15 cellular contexts compared by ENCODE assay signal in the genomic region with DNA sequence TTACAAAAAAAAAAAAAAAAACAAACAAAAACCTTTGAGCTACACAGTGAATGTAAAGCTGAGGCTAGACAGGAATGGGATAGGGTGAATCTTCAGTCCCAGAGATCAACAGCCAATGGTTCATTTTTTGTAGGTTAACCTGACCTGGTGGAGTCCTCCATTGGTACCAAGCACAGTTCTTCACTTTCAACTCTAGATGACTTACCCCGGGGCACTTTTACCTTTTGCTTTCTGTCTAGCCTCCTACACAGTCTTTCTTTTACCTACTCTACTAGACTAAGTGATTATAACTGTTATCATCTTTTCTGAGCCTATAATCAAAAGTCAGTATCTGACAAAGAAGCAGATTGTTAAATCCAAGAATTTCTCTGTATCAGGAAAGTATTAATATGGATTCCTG. TPM values are rescaled to one million over a fixed set of nuclear protein-coding genes. Genes with fewer than 3 reads are reported as not detected.
DNase-seq lines count a peak whose midpoint lies in the region; ATAC-seq and TF ChIP-seq lines count a peak whose summit lies in the region.
"Had no signal": no experiment of that assay in that cellular context is flagged by ENCODE, and none has a peak within 500 bp of the region (broad histone marks: within the 10 kb centered on the region; RNA-seq: fewer than 3 reads in every experiment).

No MANE protein-coding gene starts in this region.

- TF ChIP-seq POLR2A in spleen (IDR thresholded peaks at IDR 0.05): no peak
- TF ChIP-seq POLR2A in esophagus squamous epithelium (IDR thresholded peaks at IDR 0.05): no peak

- H2AFZ ChIP-seq in hepatocyte: no peak overlapping the region

- H3K36me3 ChIP-seq in Panc1 (ENCODE audit: control insufficient read depth, insufficient read depth, low read length) (no peaks in the 10 kb centered on the region), brain microvascular endothelial cell (replicated peaks) (no peaks in the 10 kb centered on the region), spleen (peaks cover 0 to 16% (median 1%) of the 10 kb centered on the region in 6 donors), esophagus squamous epithelium (no peaks in the 10 kb centered on the region), hepatocyte (replicated peaks; ENCODE audit: insufficient read depth, low read depth) (no peaks in the 10 kb centered on the region)
- H3K36me3 ChIP-seq: thoracic aorta, WERI-Rb-1 had no signal

- H3K27me3 ChIP-seq in Panc1 (ENCODE audit: control insufficient read depth, insufficient read depth, low read length) (no peaks in the 10 kb centered on the region), brain microvascular endothelial cell (replicated peaks) (no peaks in the 10 kb centered on the region), spleen (replicated peaks in 1 of 7) (peaks cover 0 to 6% (median 0%) of the 10 kb centered on the region in 7 donors), esophagus squamous epithelium (peaks cover 0 to 72% (median 17%) of the 10 kb centered on the region in 4 donors), hepatocyte (peaks cover 8% of the 10 kb centered on the region)

- 63 to 74% (median 71%) methylated on average over 1 of the region's 1 CpG for WGBS in spleen, 5 donors
- WGBS in esophagus squamous epithelium, 2 donors: 54 to 86% methylated on average over 1 of the region's 1 CpG
- WGBS in hepatocyte (ENCODE audit: low lambda C conversion rate, missing lambda C conversion rate): 92% methylated on average over 1 of the region's 1 CpG

- peaks cover 64% of the 10 kb centered on the region for H3K4me1 Mint-ChIP-seq in activated T-cell treated with anti-CD3 and anti-CD28 coated beads, Interleukin-2, amount 50 U/mL, for 4 hours (ENCODE audit: low read depth)

- H3K4me1 ChIP-seq in Panc1 (ENCODE audit: control insufficient read depth, insufficient read depth, low read length) (0 out of 2 replicates have a peak, but pooled peaks cover 3% of the 10 kb centered on the region), spleen (peaks cover 19 to 77% (median 57%) of the 10 kb centered on the region in 6 donors), esophagus squamous epithelium (peaks cover 0 to 53% (median 7%) of the 10 kb centered on the region in 3 donors), hepatocyte (ENCODE audit: insufficient read depth) (no peaks in the 10 kb centered on the region)

- no peaks in the 10 kb centered on the region for H3K9me2 ChIP-seq in hepatocyte (replicated peaks; ENCODE audit: insufficient read depth)

- H3K4me3 Mint-ChIP-seq in activated T-cell treated with anti-CD3 and anti-CD28 coated beads, Interleukin-2, amount 50 U/mL, for 4 hours: peak overlapping the region; percentile 74
- H3K4me3 Mint-ChIP-seq: endodermal cell had no signal

- peak overlapping the region; percentile 3 to 63; a peak in 2 of 4 replicates for H3K4me3 ChIP-seq in Panc1 (ENCODE audit: low read depth in 2 of 2, low read length in 2 of 2)
- peak overlapping the region; percentile 18 for H3K4me3 ChIP-seq in brain microvascular endothelial cell (ENCODE audit: low read depth, low read length)
- H3K4me3 ChIP-seq in spleen: peak overlapping the region in 5 of 8 donors; percentile 17 to 71 (median 60)
- peak overlapping the region in 1 of 4 donors; percentile 24 for H3K4me3 ChIP-seq in esophagus squamous epithelium
- H3K4me3 ChIP-seq in hepatocyte: no peak overlapping the region

- H3K9me3 ChIP-seq in Panc1 (ENCODE audit: control insufficient read depth, insufficient read depth, low read depth, low read length) (peaks cover 6% of the 10 kb centered on the region; the same call in 1 of the 2 replicates), spleen (peaks cover 0 to 9% (median 0%) of the 10 kb centered on the region in 8 donors), esophagus squamous epithelium (peaks cover 0 to 7% (median 0%) of the 10 kb centered on the region in 3 donors), hepatocyte (ENCODE audit: low read depth) (peaks cover 5% of the 10 kb centered on the region)
- H3K9me3 ChIP-seq: thoracic aorta had no signal

- peaks cover 8% of the 10 kb centered on the region for H3K36me3 Mint-ChIP-seq in activated T-cell treated with anti-CD3 and anti-CD28 coated beads, Interleukin-2, amount 50 U/mL, for 4 hours (ENCODE audit: insufficient read depth)
- H3K36me3 Mint-ChIP-seq: brain had no signal

- in situ Hi-C loops in Panc1 (cut with HindIII; ENCODE audit: low pct_unique_long_range_greater_than_20kb, low sequenced_read_pairs): no loop called here
- in situ Hi-C loops in brain microvascular endothelial cell (cut with HindIII; ENCODE audit: low pct_ligation_motif_present, low sequenced_read_pairs): no loop called here

- no peaks in the 10 kb centered on the region for H4K20me1 ChIP-seq in hepatocyte (ENCODE audit: insufficient read depth, poor library complexity, severe bottlenecking)

- DNase-seq in activated T-cell treated with anti-CD3 and anti-CD28 coated beads, Interleukin-2, amount 50 U/mL, for 4 hours: no peak
- no peak for DNase-seq in activated T-cell treated with anti-CD3 and anti-CD28 coated beads, Interleukin-2, amount 50 U/mL, for 48 hours
- DNase-seq in Panc1 (ENCODE audit: low read depth, low spot score): no peak
- DNase-seq in brain microvascular endothelial cell: no peak
- no peak for DNase-seq in spleen
- DNase-seq in esophagus squamous epithelium (lab: John Stamatoyannopoulos, UW): no peak
- no peak for DNase-seq in GM03348 (ENCODE audit: low spot score)
- no peak for DNase-seq in hepatocyte (ENCODE audit: low spot score)
- DNase-seq: endodermal cell, NCI-H187, NCI-H510A, WERI-Rb-1 had no signal

- CTCF ChIA-PET in Panc1 (lab: Charles Lee): interaction anchor here (0.6 kb wide), 2 partner anchors 47 to 567 kb away, joined by 5 to 9 read pairs; no protein-coding TSS in a partner anchor

- intact Hi-C loops in Panc1 (cut with micrococcal nuclease; ENCODE audit: unreplicated experiment): no loop called here
- intact Hi-C loops in spleen (cut with DNase I; ENCODE audit: low total_unique reads): loop anchor here (5.0 kb wide), 1 partner anchor 37 kb away; no protein-coding TSS in a partner anchor
- intact Hi-C loops in esophagus squamous epithelium (cut with DNase I): no loop called here

- BruUV-seq in Panc1 (replicated peaks; lab: Mats Ljungman, UMichigan): no TSS peak

- POLR2A ChIA-PET in Panc1 (lab: Charles Lee): interaction anchor here (0.6 kb wide), 1 partner anchor 8 kb away, joined by 9 read pairs; no protein-coding TSS in a partner anchor

- ATAC-seq in activated T-cell treated with anti-CD3 and anti-CD28 coated beads, Interleukin-2, amount 50 U/mL, for 4 hours: peak; percentile 24 to 36
- ATAC-seq in Panc1: no peak

- H3K9me3 Mint-ChIP-seq in activated T-cell treated with anti-CD3 and anti-CD28 coated beads, Interleukin-2, amount 50 U/mL, for 4 hours: no peaks in the 10 kb centered on the region

- H3K79me2 ChIP-seq in hepatocyte: no peaks in the 10 kb centered on the region

- no peak overlapping the region for H3K4me2 ChIP-seq in hepatocyte

- no peaks in the 10 kb centered on the region for H3K27me3 Mint-ChIP-seq in activated T-cell treated with anti-CD3 and anti-CD28 coated beads, Interleukin-2, amount 50 U/mL, for 4 hours (ENCODE audit: low read depth)

- H3K27ac ChIP-seq in Panc1 (ENCODE audit: low read length) (peak overlapping the region; percentile 62), brain microvascular endothelial cell (no peak overlapping the region), spleen (peak overlapping the region in 6 of 8 donors; percentile 98 to 100 (median 100)), esophagus squamous epithelium (peak overlapping the region in 2 of 4 donors; percentile 2 to 21), hepatocyte (no peak overlapping the region)
- H3K27ac ChIP-seq: thoracic aorta, WERI-Rb-1 had no signal

- TF ChIP-seq CTCF in Panc1 (IDR thresholded peaks at IDR 0.05) (no peak), brain microvascular endothelial cell (IDR thresholded peaks at IDR 0.05; ENCODE audit: low read depth, low read length, missing control alignments) (no peak), spleen (IDR thresholded peaks at IDR 0.05 in 8 of 11, conservative IDR thresholded peaks at IDR 0.05 in 3 of 11) (no peak), esophagus squamous epithelium (IDR thresholded peaks at IDR 0.05) (no peak), hepatocyte (IDR thresholded peaks at IDR 0.05; ENCODE audit: poor library complexity) (no peak)

RNA-seq across cellular contexts. Expression of a gene that starts 50.9 kb away (rescaled TPM):
- 1 to 10 TPM; 2.6 to 4.0 (median 3.5) TPM for total RNA-seq in activated T-cell treated with anti-CD3 and anti-CD28 coated beads, Interleukin-2, amount 50 U/mL, for 4 hours
- total RNA-seq in Panc1 (2021; ENCODE audit: unreplicated experiment) (6.2 TPM), spleen (10 to 100 TPM; 10.0 to 27.2 (median 16.4) TPM), esophagus squamous epithelium (1 to 10 TPM in 2 of 4 donors, under 1 TPM in 2; 0.57 to 2.5 (median 1.6) TPM), hepatocyte (0.93 and 4.4 TPM in 2 replicates)
- 4.0 TPM for polyA plus RNA-seq in Panc1 (2012; ENCODE audit: insufficient read length)
- polyA plus RNA-seq in spleen (10 to 100 TPM; 28.9 to 44.5 (median 36.5) TPM), hepatocyte (3.2 and 4.5 TPM in 2 replicates)
- polyA plus RNA-seq: neural cell had no signal

Comparison
In these comparisons a context has a peak if more than half of its experiments do, and no peak if none do; other contexts are left out.
1. H3K27ac ChIP-seq: peak in Panc1 (single experiment) and spleen (6 of 8); none in brain microvascular endothelial cell (single experiment) and hepatocyte (single experiment).